Comparison of ENCODE assay signal across 16 cellular contexts in genomic region chr2:86593266-86593665, GRCh38.
"Had no signal": no experiment of that assay in that cellular context is flagged by ENCODE, and none has a peak within 500 bp of the region (broad histone marks: within the 10 kb centered on the region; RNA-seq: fewer than 3 reads in every experiment).

No MANE protein-coding gene starts in this region.

- H3K9me3 ChIP-seq: lower lobe of right lung, pancreas, prostate gland, tibial nerve had no signal

- H3K27me3 ChIP-seq: neural progenitor cell, pancreas, tibial nerve had no signal

- H3K36me3 ChIP-seq: lower lobe of right lung, neural progenitor cell, pancreas, prostate gland, tibial nerve had no signal

- H3K27ac ChIP-seq: coronary artery, lower lobe of right lung, neural progenitor cell, pancreas, tibial nerve had no signal

- DNase-seq: effector CD4-positive, alpha-beta T cell; endodermal cell; erythroblast; foreskin melanocyte; islet precursor cell; lower lobe of right lung; pancreas; retina; small intestine; stimulated activated CD4-positive, alpha-beta T cell treated with anti-CD3 and anti-CD28 coated beads, Interleukin-12 subunit alpha, Interleukin-12 subunit beta, amount 100 ng/mL, for 4 hours; stimulated activated naive CD8-positive, alpha-beta T cell treated with anti-CD3 and anti-CD28 coated beads, Interleukin-15, Interleukin-2, amounts not matched to agents 100 U/mL and 50 U/mL, for 24 hours had no signal

- H3K4me3 ChIP-seq: coronary artery, lower lobe of right lung, neural progenitor cell, pancreas, prostate gland, tibial nerve had no signal

- H3K4me1 ChIP-seq: lower lobe of right lung, neural progenitor cell, pancreas, prostate gland, tibial nerve had no signal

- ATAC-seq: lower lobe of right lung; natural killer cell treated with Interleukin-12 subunit alpha and Interleukin-12 subunit beta and Interleukin-15 and Interleukin-18, amount 100 ng/mL, for 72 hours; pancreas; stimulated activated naive CD8-positive, alpha-beta T cell treated with anti-CD3 and anti-CD28 coated beads, Interleukin-15, Interleukin-2, amounts not matched to agents 100 U/mL and 50 U/mL, for 24 hours had no signal
